In genomic region chr13:97211357-97211756, GRCh38 we compare ENCODE assay signal across 21 cellular contexts. TPM values are rescaled to one million over a fixed set of nuclear protein-coding genes. Genes with fewer than 3 reads are reported as not detected.
A peak's percentile ranks its signal among the peaks of the same experiment; 100 is the strongest.
DNase-seq lines count a peak whose midpoint lies in the region; ATAC-seq, FAIRE-seq and TF ChIP-seq lines count a peak whose summit lies in the region.
"Had no signal": no experiment of that assay in that cellular context is flagged by ENCODE, and none has a peak within 500 bp of the region (broad histone marks: within the 10 kb centered on the region; RNA-seq: fewer than 3 reads in every experiment).

No MANE protein-coding gene starts in this region.

- H3K4ac ChIP-seq in IMR-90 (ENCODE audit: low read depth, low read length) = peak overlapping the region; percentile 69

- H3K27ac Mint-ChIP-seq in Caco-2 (ENCODE audit: unreplicated experiment) = peak overlapping the region; percentile 33
- H3K27ac Mint-ChIP-seq: activated CD4-positive, alpha-beta memory T cell treated with anti-CD3 and anti-CD28 coated beads, Interleukin-2, amount 10 ng/mL, durations not matched to agents 7 days and 5 days; activated T-helper 2 cell treated with anti-CD3 and anti-CD28 coated beads, Interferon-gamma antibody, Interleukin-2, Interleukin-4, amounts not matched to agents 10 μg/mL and 5 μg/mL and 100 μg/mL, durations not matched to agents 14 hours and 24 hours and 36 hours; dendritic cell treated with granulocyte-macrophage colony-stimulating factor and Interleukin-4, amounts not matched to agents 40 ng/mL and 50 ng/mL, for 4 days; stimulated activated naive B cell treated with anti-CD40 and anti-IgM and Interleukin-4, amounts not matched to agents 10 μg/mL and 1 μg/mL and 100 μg/mL, for 72 hours had no signal

- no peaks in the 10 kb centered on the region for H3K79me1 ChIP-seq in IMR-90 (ENCODE audit: low read depth in 1 of 2, low read length in 2 of 2)

- H3K27me3 ChIP-seq in Caco-2 (replicated peaks; ENCODE audit: control insufficient read depth, insufficient read depth, low read length) (no peaks in the 10 kb centered on the region), IMR-90 (ENCODE audit: control insufficient read depth, insufficient read depth, low read length) (no peaks in the 10 kb centered on the region), BE2C (no peaks in the 10 kb centered on the region)
- H3K27me3 ChIP-seq: ascending aorta had no signal

- CTCF ChIA-PET in Caco-2 (lab: Charles Lee) = interaction anchor here (3.0 kb wide), 1 partner anchor 101 kb away, joined by 53 read pairs; no protein-coding TSS in a partner anchor
- CTCF ChIA-PET in IMR-90 (lab: Yijun Ruan, JAX) = interaction anchor here (0.9 to 2.6 kb wide), 4 partner anchors 12 to 102 kb away, joined by 3 to 23 read pairs (median 10); partner anchors contain the start of gene MBNL2

- TF ChIP-seq CTCF in Caco-2 (IDR thresholded peaks at IDR 0.05; ENCODE audit: insufficient read depth in 1 of 2, low read depth in 1 of 2, low read length in 1 of 2, severe bottlenecking in 1 of 2, unreplicated experiment in 1 of 2) (no peak), IMR-90 (conservative IDR thresholded peaks at IDR 0.05; ENCODE audit: low read depth, low read length) (no peak), BE2C (IDR thresholded peaks at IDR 0.05; ENCODE audit: low read depth, low read length) (no peak)

- H3K4me3 Mint-ChIP-seq in Caco-2 (ENCODE audit: unreplicated experiment) = no peak overlapping the region
- H3K4me3 Mint-ChIP-seq: activated CD4-positive, alpha-beta memory T cell treated with anti-CD3 and anti-CD28 coated beads, Interleukin-2, amount 10 ng/mL, durations not matched to agents 7 days and 5 days; dendritic cell treated with granulocyte-macrophage colony-stimulating factor and Interleukin-4, amounts not matched to agents 40 ng/mL and 50 ng/mL, for 4 days; stimulated activated naive B cell treated with anti-CD40 and anti-IgM and Interleukin-4, amounts not matched to agents 10 μg/mL and 1 μg/mL and 100 μg/mL, for 72 hours had no signal

- H3K9me3 Mint-ChIP-seq in Caco-2 (ENCODE audit: unreplicated experiment) = peaks cover 16% of the 10 kb centered on the region
- H3K9me3 Mint-ChIP-seq: activated CD4-positive, alpha-beta memory T cell treated with anti-CD3 and anti-CD28 coated beads, Interleukin-2, amount 10 ng/mL, durations not matched to agents 7 days and 5 days; immature natural killer cell had no signal

- in situ Hi-C loops in IMR-90 (cut with MboI; ENCODE audit: low sequenced_read_pairs) = loop anchor here (5.0 kb wide), 1 partner anchor 89 kb away; no protein-coding TSS in a partner anchor

- POLR2A ChIA-PET in Caco-2 (lab: Charles Lee) (no interaction called here), IMR-90 (lab: Charles Lee; ENCODE audit: unreplicated experiment) (no interaction called here)

- peak overlapping the region; percentile 58; the same call in 1 of the 2 replicates for H3K9ac ChIP-seq in IMR-90 (ENCODE audit: low read depth, low read length)

- H3K4me2 ChIP-seq in IMR-90 (ENCODE audit: low read depth, low read length) = no peak overlapping the region

- no CpG with 5 or more reads among the region's 1 CpG for WGBS in IMR-90 (ENCODE audit: extremely low coverage in 2 of 2, insufficient read length in 1 of 2), 2 experiments

- TF ChIP-seq POLR2A in IMR-90 (IDR thresholded peaks at IDR 0.05; ENCODE audit: low read depth, low read length) = no peak

- no peaks in the 10 kb centered on the region for H4K20me1 ChIP-seq in IMR-90 (ENCODE audit: insufficient read depth, low read length)

- no peak for FAIRE-seq in frontal cortex (lab: Jason Lieb, UNC)

- H3K4me3 ChIP-seq in Caco-2 (ENCODE audit: low read depth, low read length) (no peak overlapping the region), IMR-90 (ENCODE audit: insufficient read depth, low read depth, low read length) (no peak overlapping the region), BE2C (ENCODE audit: low read depth, low read length) (no peak overlapping the region)
- H3K4me3 ChIP-seq: ascending aorta, spleen had no signal

- no peak overlapping the region for H2BK15ac ChIP-seq in IMR-90 (ENCODE audit: low read depth, low read length)

- dilution Hi-C loops in IMR-90 (cut with HindIII; ENCODE audit: low sequenced_read_pairs, unreplicated experiment) = no loop called here

- peak overlapping the region; percentile 53 for H2BK20ac ChIP-seq in IMR-90 (ENCODE audit: low read depth, low read length)

- no peak overlapping the region for H2AFZ ChIP-seq in IMR-90 (replicated peaks; ENCODE audit: low read length, poor library complexity)

- DNase-seq in Caco-2 (no peak), IMR-90 (peak; percentile 48), caudate nucleus (lab: John Stamatoyannopoulos, UW) (peak in 2 of 61 donors; percentile 23 to 27), pons (ENCODE audit: low spot score) (peak; percentile 53), BE2C (no peak), frontal cortex (ENCODE audit: low spot score in 2 of 2) (no peak), NCI-H146 (lab: John Stamatoyannopoulos, UW) (no peak)
- DNase-seq: activated CD4-positive, alpha-beta memory T cell treated with anti-CD3 and anti-CD28 coated beads, Interleukin-2, amount 10 ng/mL, durations not matched to agents 7 days and 5 days; AML-193; DMS53; erythroblast; mesenchymal stem cell; NCI-H187; NCI-H510A; occipital lobe; spleen; stimulated activated naive B cell treated with anti-CD40 and anti-IgM and Interleukin-4, amounts not matched to agents 10 μg/mL and 1 μg/mL and 100 μg/mL, for 72 hours had no signal

- H3K9me1 ChIP-seq in IMR-90 (ENCODE audit: insufficient read depth, low read length) = no peaks in the 10 kb centered on the region

- peak overlapping the region; percentile 75; the same call in 1 of the 2 replicates for H4K5ac ChIP-seq in IMR-90 (ENCODE audit: low read depth, low read length)

- peak overlapping the region; percentile 88 for H3K18ac ChIP-seq in IMR-90 (ENCODE audit: low read depth, low read length)

- peak overlapping the region; percentile 61; the same call in 1 of the 2 replicates for H2BK120ac ChIP-seq in IMR-90 (ENCODE audit: low read depth, low read length)

- no peak for TF ChIP-seq RAD21 in IMR-90 (IDR thresholded peaks at IDR 0.05; ENCODE audit: low read length)

- H3K23ac ChIP-seq in IMR-90 (ENCODE audit: low read depth, low read length) = peak overlapping the region; percentile 35; the same call in 1 of the 2 replicates

- H2BK5ac ChIP-seq in IMR-90 (ENCODE audit: low read depth, low read length, poor library complexity, severe bottlenecking) = no peak overlapping the region

- no peaks in the 10 kb centered on the region for H3K27me3 Mint-ChIP-seq in Caco-2 (ENCODE audit: insufficient read depth, unreplicated experiment)
- H3K27me3 Mint-ChIP-seq: activated CD4-positive, alpha-beta memory T cell treated with anti-CD3 and anti-CD28 coated beads, Interleukin-2, amount 10 ng/mL, durations not matched to agents 7 days and 5 days had no signal

- H3K9me3 ChIP-seq in Caco-2 (peaks cover 4% of the 10 kb centered on the region; the same call in 1 of the 2 replicates), IMR-90 (ENCODE audit: control insufficient read depth, insufficient read depth, low read length) (no peaks in the 10 kb centered on the region), BE2C (no peaks in the 10 kb centered on the region)
- H3K9me3 ChIP-seq: ascending aorta had no signal

- peak overlapping the region in 1 of 2 experiments; percentile 53; a peak in 1 of 4 replicates for H4K8ac ChIP-seq in IMR-90 (ENCODE audit: low read depth in 2 of 2, low read length in 2 of 2)

- BruUV-seq in Caco-2 (replicated peaks; lab: Mats Ljungman, UMichigan) = no TSS peak
- BruUV-seq in IMR-90 (replicated peaks; lab: Mats Ljungman, UMichigan) = no TSS peak

- H3K4me1 ChIP-seq in Caco-2 (peaks cover 25% of the 10 kb centered on the region), IMR-90 (ENCODE audit: control insufficient read depth, insufficient read depth, low read length) (peaks cover 7% of the 10 kb centered on the region), BE2C (peaks cover 1% of the 10 kb centered on the region)
- H3K4me1 ChIP-seq: ascending aorta had no signal

- H3K4me1 Mint-ChIP-seq in Caco-2 (ENCODE audit: low read depth, unreplicated experiment) = peaks cover 22% of the 10 kb centered on the region

- H3K27ac ChIP-seq in IMR-90 (ENCODE audit: insufficient read depth, low read length) (peak overlapping the region; percentile 41; the same call in 1 of the 2 replicates), caudate nucleus (ENCODE audit: low read depth, low read length) (peak overlapping the region; percentile 79)
- H3K27ac ChIP-seq: ascending aorta, spleen had no signal

- peak overlapping the region; percentile 41; the same call in 1 of the 2 replicates for H3K14ac ChIP-seq in IMR-90 (replicated peaks; ENCODE audit: low read depth, low read length)

- H3K36me3 Mint-ChIP-seq in Caco-2 (ENCODE audit: insufficient read depth, unreplicated experiment) = no peaks in the 10 kb centered on the region
- H3K36me3 Mint-ChIP-seq: immature natural killer cell; stimulated activated naive B cell treated with anti-CD40 and anti-IgM and Interleukin-4, amounts not matched to agents 10 μg/mL and 1 μg/mL and 100 μg/mL, for 72 hours had no signal

- no peaks in the 10 kb centered on the region for H3K36me3 ChIP-seq in Caco-2 (ENCODE audit: control insufficient read depth, insufficient read depth, low read length)
- no peaks in the 10 kb centered on the region for H3K36me3 ChIP-seq in IMR-90 (ENCODE audit: control insufficient read depth, insufficient read depth, low read length)
- no peaks in the 10 kb centered on the region for H3K36me3 ChIP-seq in BE2C
- H3K36me3 ChIP-seq: ascending aorta, spleen had no signal

- peak; percentile 57 for ATAC-seq in IMR-90 (ENCODE audit: low read depth)
- ATAC-seq: stimulated activated naive B cell treated with anti-CD40 and anti-IgM and Interleukin-4, amounts not matched to agents 10 μg/mL and 1 μg/mL and 100 μg/mL, for 72 hours had no signal

- H2AK5ac ChIP-seq in IMR-90 (ENCODE audit: low read depth, low read length) = no peak overlapping the region

- H2AK9ac ChIP-seq in IMR-90 (replicated peaks; ENCODE audit: low read depth, low read length, poor library complexity) = no peak overlapping the region

- intact Hi-C loops in Caco-2 (cut with micrococcal nuclease; ENCODE audit: unreplicated experiment) = loop anchor here (5.0 kb wide), 1 partner anchor 84 kb away; no protein-coding TSS in a partner anchor
- intact Hi-C loops in IMR-90 (cut with micrococcal nuclease) = loop anchor here (5.0 kb wide), 1 partner anchor 179 kb away; no protein-coding TSS in a partner anchor

- H3K56ac ChIP-seq in IMR-90 (ENCODE audit: extremely low read depth, insufficient read depth, low read length) = no peak overlapping the region

- peak overlapping the region; percentile 35; the same call in 1 of the 2 replicates for H4K91ac ChIP-seq in IMR-90 (ENCODE audit: insufficient read depth, low read depth, low read length)

TF ChIP-seq in IMR-90, 13 proteins besides CTCF, POLR2A, EP300 and RAD21 (continues in another document):
- TF ChIP-seq RCOR1 (IDR thresholded peaks at IDR 0.05; ENCODE audit: insufficient replicate concordance, low read length) = no peak

RNA-seq across cellular contexts. Expression of gene MBNL2, which starts 10.8 kb away (rescaled TPM):
- total RNA-seq in Caco-2 (2022) (41.6 TPM in 2 replicates), IMR-90 (2012; rRNA removed) (103 and 126 TPM in 2 replicates), frontal cortex (26.5 TPM)
- polyA plus RNA-seq in IMR-90 (2012; rRNA removed) = 24.8 and 26.9 TPM in 2 replicates
- polyA plus RNA-seq in IMR-90 (2012; cell fraction: cytosol; rRNA removed) = 8.1 and 11.6 TPM in 2 replicates
- polyA plus RNA-seq in IMR-90 (2012; cell fraction: nucleus; rRNA removed; ENCODE audit: low replicate concordance) = 9.4 and 35.9 TPM in 2 replicates
- 20.9 TPM for polyA plus RNA-seq in BE2C (2012; ENCODE audit: insufficient read depth, insufficient read length, low read depth)

Comparison
In these comparisons a context has a peak if more than half of its experiments do, and no peak if none do; other contexts are left out.
1. DNase-seq: peak in IMR-90 (single experiment) and pons (single experiment); none in Caco-2 (0 of 2), BE2C (single experiment), frontal cortex (0 of 2) and NCI-H146 (single experiment).